Comparison of ENCODE assay signal across 8 cellular contexts in the genomic region with DNA sequence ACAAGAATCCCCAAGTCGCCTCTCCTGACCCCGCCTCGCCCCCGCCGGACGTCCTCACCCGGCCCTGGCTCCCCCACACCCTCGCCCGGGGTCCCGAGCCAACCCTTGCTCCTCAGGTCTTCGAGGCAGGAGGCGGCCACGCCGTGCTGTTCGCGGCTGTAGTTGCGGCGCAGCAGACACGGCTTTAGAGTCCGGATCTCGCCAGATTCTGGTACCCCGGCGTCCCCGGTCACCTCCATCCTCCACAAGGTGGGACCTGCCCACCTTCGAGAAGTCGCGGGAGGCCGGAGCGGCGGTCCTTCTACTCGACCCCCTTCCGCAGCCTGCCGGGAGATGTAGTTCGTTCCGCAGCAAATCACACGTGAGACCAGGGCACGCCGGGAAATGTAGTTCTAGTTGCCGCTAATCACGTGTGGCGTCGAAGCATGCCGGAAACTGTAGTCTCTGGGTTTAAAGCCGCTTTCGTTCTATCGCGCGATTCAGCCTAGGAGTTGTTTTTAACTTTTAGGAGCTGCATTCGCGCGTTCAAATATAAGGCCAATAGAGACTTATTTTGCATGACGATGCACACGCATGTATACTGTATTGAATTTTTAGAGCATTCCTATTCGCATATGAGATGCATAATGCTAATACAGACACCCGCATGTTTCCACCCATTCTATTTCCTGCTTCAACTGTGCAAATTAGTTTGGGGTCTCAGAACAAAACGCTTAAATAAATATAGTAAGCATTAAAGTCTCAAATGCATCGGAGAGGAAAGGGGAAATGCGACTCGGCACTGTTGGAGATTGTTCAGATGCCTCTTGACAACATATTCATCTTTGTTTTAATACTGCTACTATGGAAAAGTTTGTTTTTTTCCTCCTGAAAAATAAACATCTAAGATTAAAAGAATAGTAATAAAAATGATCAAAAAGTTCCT. TPM values are rescaled to one million over a fixed set of nuclear protein-coding genes. Genes with fewer than 3 reads are reported as not detected.
DNase-seq lines count a peak whose midpoint lies in the region; ATAC-seq, FAIRE-seq and TF ChIP-seq lines count a peak whose summit lies in the region.

Gene DFFA, minus strand, starts transcription at position 310 of the 925 bp plus-strand sequence. Its CDS starts 71 bp downstream, at position 239.

- H3K4me3 ChIP-seq in kidney (ENCODE audit: low read length in 2 of 2): peak within 1 kb of the TSS; percentile 89 to 97

- peaks cover 8 to 14% of the 10 kb centered on the region in 2 donors for H3K36me3 ChIP-seq in kidney (ENCODE audit: control insufficient read depth in 1 of 2, insufficient read depth in 2 of 2, low read length in 2 of 2)

- no peak for FAIRE-seq in kidney (lab: Jason Lieb, UNC)

- peak; percentile 93 for DNase-seq in AG08396 (ENCODE audit: low spot score)
- peak; percentile 87 for DNase-seq in NCI-H460 (ENCODE audit: extremely low read depth, low read depth)
- peak; percentile 86 for DNase-seq in activated CD4-positive, CD25-positive, alpha-beta regulatory T cell treated with anti-CD3 and anti-CD28 coated beads, Interleukin-2, amount 50 U/mL, for 72 hours
- peak; percentile 64 to 88 for DNase-seq in cerebellar nuclear complex (lab: John Stamatoyannopoulos, UW)
- DNase-seq in kidney: peak; percentile 97
- DNase-seq in stimulated activated CD4-positive, alpha-beta T cell treated with anti-CD3 and anti-CD28 coated beads, Interleukin-15, amount 100 ng/mL, for 24 hours: peak; percentile 95

- peak within 1 kb of the TSS; percentile 66 to 67 for H3K27ac ChIP-seq in kidney (ENCODE audit: low read depth in 2 of 2, low read length in 2 of 2)

- no peaks in the 10 kb centered on the region for H3K9me3 ChIP-seq in kidney (ENCODE audit: control insufficient read depth in 1 of 2, low read length in 2 of 2)

- peaks cover 3 to 21% of the 10 kb centered on the region in 2 donors for H3K4me1 ChIP-seq in kidney (ENCODE audit: control insufficient read depth in 1 of 2, insufficient read depth in 1 of 2, low read depth in 1 of 2, low read length in 2 of 2)

- ATAC-seq in GM19023 (IDR thresholded peaks at IDR 0.05; ENCODE audit: unreplicated experiment) (peak; percentile 80), HG03342 (IDR thresholded peaks at IDR 0.05; ENCODE audit: unreplicated experiment) (peak; percentile 76)

- no peak for TF ChIP-seq CTCF in kidney (IDR thresholded peaks at IDR 0.05; ENCODE audit: borderline replicate concordance, extremely low read depth, insufficient read depth)

- intact Hi-C loops in kidney (cut with DNase I): no loop called here

- H3K9ac ChIP-seq in kidney (ENCODE audit: low read length in 2 of 2): peak within 1 kb of the TSS; percentile 41 to 75

RNA-seq across cellular contexts. Expression of gene DFFA, which starts in this region (rescaled TPM):
- total RNA-seq in NCI-H460 (2014; rRNA removed; shearing (Covaris generic)): 18.4 and 20.5 TPM in 2 replicates
- polyA plus RNA-seq in NCI-H460 (2014; cell fraction: nucleus; rRNA removed): 15.2 and 18.8 TPM in 2 replicates
- total RNA-seq in kidney: 33.4 TPM
- 27.2 TPM for polyA plus RNA-seq in kidney (ENCODE audit: insufficient read depth, low read depth, low replicate concordance)

Comparison
In these comparisons a context has a peak if more than half of its experiments do, and no peak if none do; other contexts are left out.
1. Peak in every context shown above with its lines: DNase-seq, ATAC-seq, H3K4me3 ChIP-seq and H3K27ac ChIP-seq.